13 cellular contexts compared by ENCODE assay signal in genomic region chr13:44471686-44472085, GRCh38.
DNase-seq lines count a peak whose midpoint lies in the region; ATAC-seq and TF ChIP-seq lines count a peak whose summit lies in the region.
"Had no signal": no experiment of that assay in that cellular context is flagged by ENCODE, and none has a peak within 500 bp of the region (broad histone marks: within the 10 kb centered on the region; RNA-seq: fewer than 3 reads in every experiment).

No MANE protein-coding gene starts in this region.

- H3K9me3 ChIP-seq in left lung, result no peaks in the 10 kb centered on the region
- H3K9me3 ChIP-seq: sigmoid colon, upper lobe of right lung had no signal

- H3K27me3 ChIP-seq in BJ (ENCODE audit: control insufficient read depth, insufficient read depth, low read length) (no peaks in the 10 kb centered on the region), left lung (no peaks in the 10 kb centered on the region)
- H3K27me3 ChIP-seq: sigmoid colon, upper lobe of right lung had no signal

- CTCF ChIA-PET in BJ (lab: Yijun Ruan, JAX), result interaction anchor here (0.8 to 2.5 kb wide), 8 partner anchors 8 to 570 kb away, joined by 3 to 6 read pairs (median 4); no protein-coding TSS in a partner anchor

- H3K36me3 ChIP-seq in BJ (ENCODE audit: control insufficient read depth, insufficient read depth, low read length) (no peaks in the 10 kb centered on the region), left lung (no peaks in the 10 kb centered on the region)
- H3K36me3 ChIP-seq: sigmoid colon, upper lobe of right lung had no signal

- DNase-seq in BJ (ENCODE audit: low read depth) (peak; percentile 7), LHCN-M2 (ENCODE audit: low read depth) (peak; percentile 55), cardiac fibroblast (ENCODE audit: low read depth in 2 of 2) (peak; percentile 29 to 52), left lung (no peak), amniotic stem cell (lab: John Stamatoyannopoulos, UW) (no peak)
- DNase-seq in activated CD8-positive, alpha-beta memory T cell treated with anti-CD3 and anti-CD28 coated beads, Interleukin-2, amount 50 U/mL, for 4 hours, result no peak
- DNase-seq: activated CD8-positive, alpha-beta T cell treated with anti-CD3 and anti-CD28 coated beads, Interleukin-2, amount 10 ng/mL, durations not matched to agents 7 days and 5 days; sigmoid colon; upper lobe of right lung had no signal

- ATAC-seq in left lung (peak; percentile 17), esophagus mucosa (no peak), HG02571 (IDR thresholded peaks at IDR 0.05; ENCODE audit: unreplicated experiment) (no peak)
- ATAC-seq: activated CD8-positive, alpha-beta T cell treated with anti-CD3 and anti-CD28 coated beads, Interleukin-2, amount 10 ng/mL, durations not matched to agents 7 days and 5 days; stimulated activated effector memory CD8-positive, alpha-beta T cell treated with anti-CD3 and anti-CD28 coated beads, Interleukin-12 subunit alpha, Interleukin-12 subunit beta, amount 100 ng/mL, for 72 hours; upper lobe of right lung had no signal

- H3K27ac ChIP-seq in left lung, result no peak overlapping the region
- H3K27ac ChIP-seq: sigmoid colon, SK-N-MC, upper lobe of right lung had no signal

- intact Hi-C loops in left lung (cut with DNase I), result no loop called here

- H3K4me3 ChIP-seq in BJ (ENCODE audit: low read depth, low read length) (no peak overlapping the region), cardiac fibroblast (replicated peaks in 1 of 2; ENCODE audit: low read depth in 2 of 2, low read length in 2 of 2) (no peak overlapping the region), left lung (no peak overlapping the region)
- H3K4me3 ChIP-seq: sigmoid colon, SK-N-MC, upper lobe of right lung had no signal

- peaks cover 0 to 11% of the 10 kb centered on the region in 2 donors for H3K4me1 ChIP-seq in left lung

- POLR2A ChIA-PET in BJ (lab: Charles Lee), result no interaction called here

- no peak for TF ChIP-seq CTCF in BJ (IDR thresholded peaks at IDR 0.05; ENCODE audit: insufficient read depth, low read depth, low read length)
- TF ChIP-seq CTCF in cardiac fibroblast (IDR thresholded peaks at IDR 0.05; ENCODE audit: low read depth, low read length), result no peak
- no peak for TF ChIP-seq CTCF in left lung (IDR thresholded peaks at IDR 0.05)

Comparison
In these comparisons a context has a peak if more than half of its experiments do, and no peak if none do; other contexts are left out.
1. DNase-seq: peak in BJ (single experiment), LHCN-M2 (single experiment) and cardiac fibroblast (2 of 2); none in left lung (0 of 2), amniotic stem cell (single experiment) and activated CD8-positive, alpha-beta memory T cell treated with anti-CD3 and anti-CD28 coated beads, Interleukin-2, amount 50 U/mL, for 4 hours (single experiment).